Comparison of ENCODE assay signal across 26 cellular contexts in genomic region chr14:92009604-92010003, GRCh38.
"Had no signal": no experiment of that assay in that cellular context is flagged by ENCODE, and none has a peak within 500 bp of the region (broad histone marks: within the 10 kb centered on the region; RNA-seq: fewer than 3 reads in every experiment).

No MANE protein-coding gene starts in this region.

- H3K27me3 Mint-ChIP-seq: naive thymus-derived CD4-positive, alpha-beta T cell; natural killer cell treated with Interleukin-12 subunit alpha and Interleukin-12 subunit beta and Interleukin-15 and Interleukin-18, amount 100 ng/mL, for 72 hours; progenitor cell of endocrine pancreas; stimulated activated naive CD8-positive, alpha-beta T cell treated with anti-CD3 and anti-CD28 coated beads, Interleukin-15, amount 100 ng/mL, for 72 hours had no signal

- FAIRE-seq: islet of Langerhans, kidney, urothelium cell line had no signal

- H3K36me3 ChIP-seq: ovary had no signal

- H3K4me1 ChIP-seq: left lung, right atrium auricular region, thyroid gland, transverse colon, upper lobe of right lung had no signal

- H3K4me1 Mint-ChIP-seq: mesothelial cell of epicardium had no signal

- DNase-seq: hippocampal formation; kidney; left colon; left lung; mesendoderm; naive thymus-derived CD4-positive, alpha-beta T cell; ovary; stimulated activated CD4-positive, alpha-beta T cell treated with anti-CD3 and anti-CD28 coated beads, Interleukin-12 subunit alpha, Interleukin-12 subunit beta, amount 100 ng/mL, for 4 hours; stimulated activated CD4-positive, alpha-beta T cell treated with anti-CD3 and anti-CD28 coated beads, Interleukin-15, amount 100 ng/mL, for 24 hours; stimulated activated CD4-positive, alpha-beta T cell treated with anti-CD3 and anti-CD28 coated beads, Interleukin-2, amount 100 ng/mL, for 24 hours; stimulated activated CD4-positive, alpha-beta T cell treated with anti-CD3 and anti-CD28 coated beads, Interleukin-4, amount 100 ng/mL, for 1 hour; stimulated activated naive CD4-positive, alpha-beta T cell; stimulated activated naive CD8-positive, alpha-beta T cell treated with anti-CD3 and anti-CD28 coated beads, Interleukin-15, amount 100 ng/mL, for 72 hours; substantia nigra; thyroid gland; transverse colon; upper lobe of right lung had no signal

- H3K9me3 Mint-ChIP-seq: mesothelial cell of epicardium; naive thymus-derived CD4-positive, alpha-beta T cell; natural killer cell treated with Interleukin-12 subunit alpha and Interleukin-12 subunit beta and Interleukin-15 and Interleukin-18, amount 100 ng/mL, for 72 hours; stimulated activated naive CD8-positive, alpha-beta T cell treated with anti-CD3 and anti-CD28 coated beads, Interleukin-15, amount 100 ng/mL, for 72 hours had no signal

- H3K9me3 ChIP-seq: left lung, ovary, right atrium auricular region, thyroid gland, transverse colon, upper lobe of right lung had no signal

- H3K27me3 ChIP-seq: left lung, ovary, right atrium auricular region, thyroid gland, transverse colon, upper lobe of right lung had no signal

- H3K4me3 ChIP-seq: left lung, lung, ovary, right atrium auricular region, skin epidermis, thyroid gland, transverse colon, upper lobe of right lung had no signal

- ATAC-seq: left colon; left lung; naive thymus-derived CD4-positive, alpha-beta T cell; natural killer cell treated with Interleukin-12 subunit alpha and Interleukin-12 subunit beta and Interleukin-15 and Interleukin-18, amount 100 ng/mL, for 72 hours; sciatic nerve; stimulated activated naive CD8-positive, alpha-beta T cell treated with anti-CD3 and anti-CD28 coated beads, Interleukin-15, amount 100 ng/mL, for 72 hours; upper lobe of right lung had no signal

- H3K4me3 Mint-ChIP-seq: mesothelial cell of epicardium; naive thymus-derived CD4-positive, alpha-beta T cell; natural killer cell treated with Interleukin-12 subunit alpha and Interleukin-12 subunit beta and Interleukin-15 and Interleukin-18, amount 100 ng/mL, for 72 hours; stimulated activated naive CD8-positive, alpha-beta T cell treated with anti-CD3 and anti-CD28 coated beads, Interleukin-15, amount 100 ng/mL, for 72 hours had no signal

- H3K27ac Mint-ChIP-seq: mesothelial cell of epicardium; natural killer cell treated with Interleukin-12 subunit alpha and Interleukin-12 subunit beta and Interleukin-15 and Interleukin-18, amount 100 ng/mL, for 72 hours; progenitor cell of endocrine pancreas; stimulated activated naive CD8-positive, alpha-beta T cell treated with anti-CD3 and anti-CD28 coated beads, Interleukin-15, amount 100 ng/mL, for 72 hours had no signal

- H3K27ac ChIP-seq: left lung, ovary, right atrium auricular region, skin epidermis, thyroid gland, transverse colon, upper lobe of right lung had no signal
